1 cellular context compared by ENCODE assay signal in the genomic region with DNA sequence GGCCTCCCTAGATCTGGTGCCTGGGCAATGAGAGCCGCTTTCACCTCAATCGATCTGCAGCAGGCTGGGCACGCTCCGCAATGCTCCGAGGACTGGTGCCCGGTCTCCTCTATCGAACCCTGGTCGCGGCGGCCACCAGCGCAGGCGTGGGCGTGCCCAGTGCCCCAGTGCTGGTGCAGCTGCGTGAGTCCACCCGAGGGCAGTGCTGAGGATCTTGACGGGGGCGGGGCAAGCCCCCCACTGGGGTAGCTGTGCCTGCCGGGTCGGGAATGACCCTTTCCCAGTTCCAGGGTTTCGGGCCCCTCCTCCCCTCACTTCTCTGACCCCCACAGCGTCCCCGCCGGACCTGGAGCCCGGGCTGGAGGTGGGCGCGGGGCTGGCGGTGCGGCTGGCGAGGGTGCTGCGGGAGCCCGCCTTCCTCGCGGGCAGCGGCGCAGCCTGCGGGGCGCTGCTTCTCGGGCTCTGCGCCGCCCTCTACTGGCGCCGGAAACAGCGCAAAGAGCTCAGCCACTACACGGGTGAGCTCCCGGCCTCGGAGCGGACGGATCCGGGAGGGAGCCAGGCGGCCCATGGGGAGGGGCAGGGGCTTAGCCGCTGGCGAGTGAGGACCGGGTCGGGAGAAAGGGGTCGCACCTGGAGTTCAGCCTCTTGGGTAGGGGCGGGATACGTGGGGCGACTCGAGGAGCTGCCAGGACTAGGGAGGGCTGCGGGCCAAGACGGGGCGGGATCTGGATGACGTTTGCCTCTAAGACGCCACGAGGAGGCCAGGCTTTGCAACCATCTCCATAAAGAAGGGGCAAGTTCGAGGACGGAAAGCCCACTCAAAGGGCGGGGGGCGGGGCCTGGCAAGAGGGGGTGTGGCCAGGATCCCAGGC.
TF ChIP-seq lines count a peak whose summit lies in the region.

No MANE protein-coding gene starts in this region.

TF ChIP-seq in HepG2, 621 proteins besides CTCF, POLR2A, EP300 and RAD21 (continued from another document and continues in another):
- TF ChIP-seq, protein P1, sequence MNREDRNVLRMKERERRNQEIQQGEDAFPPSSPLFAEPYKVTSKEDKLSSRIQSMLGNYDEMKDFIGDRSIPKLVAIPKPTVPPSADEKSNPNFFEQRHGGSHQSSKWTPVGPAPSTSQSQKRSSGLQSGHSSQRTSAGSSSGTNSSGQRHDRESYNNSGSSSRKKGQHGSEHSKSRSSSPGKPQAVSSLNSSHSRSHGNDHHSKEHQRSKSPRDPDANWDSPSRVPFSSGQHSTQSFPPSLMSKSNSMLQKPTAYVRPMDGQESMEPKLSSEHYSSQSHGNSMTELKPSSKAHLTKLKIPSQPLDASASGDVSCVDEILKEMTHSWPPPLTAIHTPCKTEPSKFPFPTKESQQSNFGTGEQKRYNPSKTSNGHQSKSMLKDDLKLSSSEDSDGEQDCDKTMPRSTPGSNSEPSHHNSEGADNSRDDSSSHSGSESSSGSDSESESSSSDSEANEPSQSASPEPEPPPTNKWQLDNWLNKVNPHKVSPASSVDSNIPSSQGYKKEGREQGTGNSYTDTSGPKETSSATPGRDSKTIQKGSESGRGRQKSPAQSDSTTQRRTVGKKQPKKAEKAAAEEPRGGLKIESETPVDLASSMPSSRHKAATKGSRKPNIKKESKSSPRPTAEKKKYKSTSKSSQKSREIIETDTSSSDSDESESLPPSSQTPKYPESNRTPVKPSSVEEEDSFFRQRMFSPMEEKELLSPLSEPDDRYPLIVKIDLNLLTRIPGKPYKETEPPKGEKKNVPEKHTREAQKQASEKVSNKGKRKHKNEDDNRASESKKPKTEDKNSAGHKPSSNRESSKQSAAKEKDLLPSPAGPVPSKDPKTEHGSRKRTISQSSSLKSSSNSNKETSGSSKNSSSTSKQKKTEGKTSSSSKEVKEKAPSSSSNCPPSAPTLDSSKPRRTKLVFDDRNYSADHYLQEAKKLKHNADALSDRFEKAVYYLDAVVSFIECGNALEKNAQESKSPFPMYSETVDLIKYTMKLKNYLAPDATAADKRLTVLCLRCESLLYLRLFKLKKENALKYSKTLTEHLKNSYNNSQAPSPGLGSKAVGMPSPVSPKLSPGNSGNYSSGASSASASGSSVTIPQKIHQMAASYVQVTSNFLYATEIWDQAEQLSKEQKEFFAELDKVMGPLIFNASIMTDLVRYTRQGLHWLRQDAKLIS (CRISPR knock-in tag; IDR thresholded peaks at IDR 0.05) = no peak
- TF ChIP-seq THAP7 (CRISPR knock-in tag; IDR thresholded peaks at IDR 0.05) = peak; percentile 59; the same call in 1 of the 2 replicates
- TF ChIP-seq ATF7 (IDR thresholded peaks at IDR 0.05) = no peak
- TF ChIP-seq ATF7 (CRISPR knock-in tag; IDR thresholded peaks at IDR 0.05) = no peak
- TF ChIP-seq, protein P2, sequence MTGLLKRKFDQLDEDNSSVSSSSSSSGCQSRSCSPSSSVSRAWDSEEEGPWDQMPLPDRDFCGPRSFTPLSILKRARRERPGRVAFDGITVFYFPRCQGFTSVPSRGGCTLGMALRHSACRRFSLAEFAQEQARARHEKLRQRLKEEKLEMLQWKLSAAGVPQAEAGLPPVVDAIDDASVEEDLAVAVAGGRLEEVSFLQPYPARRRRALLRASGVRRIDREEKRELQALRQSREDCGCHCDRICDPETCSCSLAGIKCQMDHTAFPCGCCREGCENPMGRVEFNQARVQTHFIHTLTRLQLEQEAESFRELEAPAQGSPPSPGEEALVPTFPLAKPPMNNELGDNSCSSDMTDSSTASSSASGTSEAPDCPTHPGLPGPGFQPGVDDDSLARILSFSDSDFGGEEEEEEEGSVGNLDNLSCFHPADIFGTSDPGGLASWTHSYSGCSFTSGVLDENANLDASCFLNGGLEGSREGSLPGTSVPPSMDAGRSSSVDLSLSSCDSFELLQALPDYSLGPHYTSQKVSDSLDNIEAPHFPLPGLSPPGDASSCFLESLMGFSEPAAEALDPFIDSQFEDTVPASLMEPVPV (CRISPR knock-in tag; IDR thresholded peaks at IDR 0.05) = peak; percentile 55; the same call in 1 of the 2 replicates
- no peak for TF ChIP-seq ZNF430 (CRISPR knock-in tag; IDR thresholded peaks at IDR 0.05)
- TF ChIP-seq ATRX (CRISPR knock-in tag; IDR thresholded peaks at IDR 0.05; ENCODE audit: borderline replicate concordance) = no peak
- no peak for TF ChIP-seq TP53 (CRISPR knock-in tag; conservative IDR thresholded peaks at IDR 0.05)
- 0 out of 2 replicates have a peak, but pooled peaks have one; percentile 20 for TF ChIP-seq HDAC1 (CRISPR knock-in tag; IDR thresholded peaks at IDR 0.05)
- TF ChIP-seq ZNF574 (CRISPR knock-in tag; IDR thresholded peaks at IDR 0.05) = 0 out of 2 replicates have a peak, but pooled peaks have one; percentile 45
- TF ChIP-seq MED1 (CRISPR knock-in tag; IDR thresholded peaks at IDR 0.05) = peak; percentile 50
- TF ChIP-seq ZNF605 (CRISPR knock-in tag; IDR thresholded peaks at IDR 0.05) = 0 out of 2 replicates have a peak, but pooled peaks have one; percentile 18
- TF ChIP-seq ZNF253 (CRISPR knock-in tag; IDR thresholded peaks at IDR 0.05; ENCODE audit: borderline replicate concordance) = peak; percentile 76; the same call in 1 of the 2 replicates
- no peak for TF ChIP-seq JARID2 (CRISPR knock-in tag; IDR thresholded peaks at IDR 0.05; ENCODE audit: insufficient replicate concordance)
- no peak for TF ChIP-seq ZEB1 (IDR thresholded peaks at IDR 0.05; ENCODE audit: insufficient replicate concordance, low read depth)
- no peak for TF ChIP-seq ZNF720 (CRISPR knock-in tag; IDR thresholded peaks at IDR 0.05)
- peak; percentile 29; the same call in 1 of the 2 replicates for TF ChIP-seq ZNF768 (CRISPR knock-in tag; IDR thresholded peaks at IDR 0.05)
- TF ChIP-seq ZNF7 (CRISPR knock-in tag; IDR thresholded peaks at IDR 0.05) = no peak
- TF ChIP-seq, protein P3, sequence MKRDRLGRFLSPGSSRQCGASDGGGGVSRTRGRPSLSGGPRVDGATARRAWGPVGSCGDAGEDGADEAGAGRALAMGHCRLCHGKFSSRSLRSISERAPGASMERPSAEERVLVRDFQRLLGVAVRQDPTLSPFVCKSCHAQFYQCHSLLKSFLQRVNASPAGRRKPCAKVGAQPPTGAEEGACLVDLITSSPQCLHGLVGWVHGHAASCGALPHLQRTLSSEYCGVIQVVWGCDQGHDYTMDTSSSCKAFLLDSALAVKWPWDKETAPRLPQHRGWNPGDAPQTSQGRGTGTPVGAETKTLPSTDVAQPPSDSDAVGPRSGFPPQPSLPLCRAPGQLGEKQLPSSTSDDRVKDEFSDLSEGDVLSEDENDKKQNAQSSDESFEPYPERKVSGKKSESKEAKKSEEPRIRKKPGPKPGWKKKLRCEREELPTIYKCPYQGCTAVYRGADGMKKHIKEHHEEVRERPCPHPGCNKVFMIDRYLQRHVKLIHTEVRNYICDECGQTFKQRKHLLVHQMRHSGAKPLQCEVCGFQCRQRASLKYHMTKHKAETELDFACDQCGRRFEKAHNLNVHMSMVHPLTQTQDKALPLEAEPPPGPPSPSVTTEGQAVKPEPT (CRISPR knock-in tag; IDR thresholded peaks at IDR 0.05; ENCODE audit: low read depth) = no peak
- no peak for TF ChIP-seq ZNF432 (CRISPR knock-in tag; IDR thresholded peaks at IDR 0.05; ENCODE audit: borderline replicate concordance)
- TF ChIP-seq, protein P4, sequence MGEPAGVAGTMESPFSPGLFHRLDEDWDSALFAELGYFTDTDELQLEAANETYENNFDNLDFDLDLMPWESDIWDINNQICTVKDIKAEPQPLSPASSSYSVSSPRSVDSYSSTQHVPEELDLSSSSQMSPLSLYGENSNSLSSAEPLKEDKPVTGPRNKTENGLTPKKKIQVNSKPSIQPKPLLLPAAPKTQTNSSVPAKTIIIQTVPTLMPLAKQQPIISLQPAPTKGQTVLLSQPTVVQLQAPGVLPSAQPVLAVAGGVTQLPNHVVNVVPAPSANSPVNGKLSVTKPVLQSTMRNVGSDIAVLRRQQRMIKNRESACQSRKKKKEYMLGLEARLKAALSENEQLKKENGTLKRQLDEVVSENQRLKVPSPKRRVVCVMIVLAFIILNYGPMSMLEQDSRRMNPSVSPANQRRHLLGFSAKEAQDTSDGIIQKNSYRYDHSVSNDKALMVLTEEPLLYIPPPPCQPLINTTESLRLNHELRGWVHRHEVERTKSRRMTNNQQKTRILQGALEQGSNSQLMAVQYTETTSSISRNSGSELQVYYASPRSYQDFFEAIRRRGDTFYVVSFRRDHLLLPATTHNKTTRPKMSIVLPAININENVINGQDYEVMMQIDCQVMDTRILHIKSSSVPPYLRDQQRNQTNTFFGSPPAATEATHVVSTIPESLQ (CRISPR knock-in tag; conservative IDR thresholded peaks at IDR 0.05) = no peak
- TF ChIP-seq ZNF672 (CRISPR knock-in tag; IDR thresholded peaks at IDR 0.05) = no peak
- no peak for TF ChIP-seq ZNF326 (CRISPR knock-in tag; IDR thresholded peaks at IDR 0.05; ENCODE audit: borderline replicate concordance)
- TF ChIP-seq RXRB (CRISPR knock-in tag; IDR thresholded peaks at IDR 0.05; ENCODE audit: borderline replicate concordance) = peak; percentile 31; the same call in 1 of the 2 replicates
- TF ChIP-seq BRF2 (CRISPR knock-in tag; IDR thresholded peaks at IDR 0.05) = peak; percentile 62; the same call in 1 of the 2 replicates
- TF ChIP-seq HCFC1 (IDR thresholded peaks at IDR 0.05; ENCODE audit: low read depth, low read length) = no peak
- TF ChIP-seq SALL1 (CRISPR knock-in tag; IDR thresholded peaks at IDR 0.05) = peak; percentile 82
- no peak for TF ChIP-seq ZNF589 (CRISPR knock-in tag; conservative IDR thresholded peaks at IDR 0.05)
- no peak for TF ChIP-seq NR2F2 (IDR thresholded peaks at IDR 0.05; ENCODE audit: borderline replicate concordance, low read depth)
- no peak for TF ChIP-seq ZNF800 (CRISPR knock-in tag; IDR thresholded peaks at IDR 0.05)
- TF ChIP-seq ZNF792 (CRISPR knock-in tag; IDR thresholded peaks at IDR 0.05) = no peak; the same call in 1 of the 2 replicates
- peak; percentile 47; the same call in 1 of the 2 replicates for TF ChIP-seq ZGPAT (CRISPR knock-in tag; IDR thresholded peaks at IDR 0.05)
- TF ChIP-seq NFE2L2 (IDR thresholded peaks at IDR 0.05; ENCODE audit: low read length) = no peak
- peak; percentile 52; the same call in 1 of the 2 replicates for TF ChIP-seq THAP11 (CRISPR knock-in tag; IDR thresholded peaks at IDR 0.05)
- no peak for TF ChIP-seq ZNF83 (CRISPR knock-in tag; IDR thresholded peaks at IDR 0.05; ENCODE audit: borderline replicate concordance)
- no peak for TF ChIP-seq IRF2 (CRISPR knock-in tag; IDR thresholded peaks at IDR 0.05)
- peak; percentile 54 for TF ChIP-seq POGZ (CRISPR knock-in tag; IDR thresholded peaks at IDR 0.05)
- TF ChIP-seq ATF3 (CRISPR knock-in tag; IDR thresholded peaks at IDR 0.05) = no peak
